Comparison of ENCODE assay signal across 8 cellular contexts in the genomic region with DNA sequence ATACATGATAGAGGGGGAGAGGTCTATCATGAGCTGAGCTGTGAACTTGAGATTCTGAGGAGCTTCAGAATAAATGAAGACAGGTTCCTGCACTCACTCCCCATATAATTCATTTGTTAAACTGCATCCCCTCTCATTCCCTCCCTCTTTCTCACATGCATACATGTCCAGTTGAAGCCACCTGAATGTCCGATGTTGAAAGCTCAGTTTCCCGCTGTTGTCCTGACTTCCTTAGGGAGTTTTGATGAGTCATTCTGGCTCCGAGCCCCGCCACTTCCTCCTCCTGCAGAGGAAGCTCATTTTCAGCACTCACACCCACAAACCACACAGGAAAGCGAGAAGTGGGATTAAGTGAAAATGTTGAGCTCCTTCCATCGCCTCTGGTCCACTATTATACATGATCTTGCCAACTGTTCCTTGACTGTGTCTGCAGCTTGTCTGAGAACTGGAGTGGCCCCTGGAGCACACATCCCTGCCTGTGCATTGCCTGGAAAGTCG.
DNase-seq lines count a peak whose midpoint lies in the region; ATAC-seq and TF ChIP-seq lines count a peak whose summit lies in the region.

No MANE protein-coding gene starts in this region.

- H3K36me3 ChIP-seq in colonic mucosa (no peaks in the 10 kb centered on the region), lung (ENCODE audit: control insufficient read depth in 2 of 2, insufficient read depth in 2 of 2, low read length in 2 of 2) (no peaks in the 10 kb centered on the region), upper lobe of right lung (no peaks in the 10 kb centered on the region)

- H3K27me3 ChIP-seq in colonic mucosa (no peaks in the 10 kb centered on the region), lung (ENCODE audit: control insufficient read depth, insufficient read depth) (no peaks in the 10 kb centered on the region), upper lobe of right lung (no peaks in the 10 kb centered on the region)

- peak overlapping the region; percentile 32 to 87 (median 77) for H3K27ac Mint-ChIP-seq in CD14-positive monocyte

- peaks cover 48% of the 10 kb centered on the region for H3K4me1 Mint-ChIP-seq in CD14-positive monocyte

- intact Hi-C loops in CD14-positive monocyte (cut with micrococcal nuclease) (no loop called here), colonic mucosa (cut with DNase I) (no loop called here), upper lobe of right lung (cut with DNase I) (no loop called here)

- TF ChIP-seq CTCF in CD14-positive monocyte (IDR thresholded peaks at IDR 0.05): no peak
- TF ChIP-seq CTCF in colonic mucosa (IDR thresholded peaks at IDR 0.05): no peak
- no peak for TF ChIP-seq CTCF in lung (IDR thresholded peaks at IDR 0.05; ENCODE audit: control extremely low read depth, extremely low read depth)
- TF ChIP-seq CTCF in upper lobe of right lung (IDR thresholded peaks at IDR 0.05): no peak

- no peaks in the 10 kb centered on the region for H3K9me3 ChIP-seq in colonic mucosa
- H3K9me3 ChIP-seq in lung (ENCODE audit: control insufficient read depth in 2 of 2, insufficient read depth in 1 of 2, low read length in 1 of 2): no peaks in the 10 kb centered on the region
- H3K9me3 ChIP-seq in upper lobe of right lung: no peaks in the 10 kb centered on the region

- no peaks in the 10 kb centered on the region for H3K4me1 ChIP-seq in colonic mucosa
- peaks cover 0 to 10% of the 10 kb centered on the region in 2 donors for H3K4me1 ChIP-seq in lung (ENCODE audit: control insufficient read depth in 2 of 2, insufficient read depth in 2 of 2, low read length in 2 of 2)
- peaks cover 24% of the 10 kb centered on the region for H3K4me1 ChIP-seq in upper lobe of right lung

- H3K27me3 Mint-ChIP-seq in CD14-positive monocyte (ENCODE audit: low read depth in 3 of 3): peaks cover 0 to 9% (median 0%) of the 10 kb centered on the region in 3 donors

- H3K9me3 Mint-ChIP-seq in CD14-positive monocyte: peaks cover 4 to 7% (median 5%) of the 10 kb centered on the region in 7 donors

- peaks cover 3 to 6% of the 10 kb centered on the region in 2 donors for H3K36me3 Mint-ChIP-seq in CD14-positive monocyte

- DNase-seq in CD14-positive monocyte (ENCODE audit: low spot score) (peak; percentile 70), OCI-M1 (lab: John Stamatoyannopoulos, UW) (peak; percentile 87), colonic mucosa (peak; percentile 85), lung (ENCODE audit: low spot score) (peak; percentile 65), upper lobe of right lung (peak; percentile 82), NCI-H345 treated with DMSO at 0.1 percent for 48 hours (lab: John Stamatoyannopoulos, UW; ENCODE audit: unreplicated experiment) (no peak), NCI-H146 (lab: John Stamatoyannopoulos, UW) (no peak)

- 2 to 9% methylated on average over 7 of the region's 7 CpGs for WGBS in lung, 2 donors

- H3K27ac ChIP-seq in colonic mucosa (no peak overlapping the region), lung (ENCODE audit: low read depth in 1 of 2, low read length in 1 of 2) (peak overlapping the region; percentile 57 to 65), upper lobe of right lung (peak overlapping the region; percentile 51)

- H3K4me3 ChIP-seq in colonic mucosa (no peak overlapping the region), lung (no peak overlapping the region), upper lobe of right lung (no peak overlapping the region)

- peak overlapping the region; percentile 58 to 84 for H3K4me3 Mint-ChIP-seq in CD14-positive monocyte

- ATAC-seq in GM21381 (IDR thresholded peaks at IDR 0.05; ENCODE audit: unreplicated experiment) (peak; percentile 79), lung (ENCODE audit: insufficient read depth, low FRiP score) (peak; percentile 90), upper lobe of right lung (peak; percentile 85)

- H3K9ac ChIP-seq in colonic mucosa (ENCODE audit: low read depth in 2 of 2, low read length in 2 of 2): no peak overlapping the region

Comparison
In these comparisons a context has a peak if more than half of its experiments do, and no peak if none do; other contexts are left out.
1. DNase-seq: peak in CD14-positive monocyte (single experiment), OCI-M1 (single experiment), colonic mucosa (single experiment), lung (single experiment) and upper lobe of right lung (single experiment); none in NCI-H345 treated with DMSO at 0.1 percent for 48 hours (single experiment) and NCI-H146 (single experiment).
2. Peak in every context shown above with its lines, with median percentiles within 50 percentile points of each other: ATAC-seq.